ENCODE assay signal across 23 cellular contexts in genomic region chr20:62179162-62179504, GRCh38. TPM values are rescaled to one million over a fixed set of nuclear protein-coding genes. Genes with fewer than 3 reads are reported as not detected.
"Had no signal": no experiment of that assay in that cellular context is flagged by ENCODE, and none has a peak within 500 bp of the region (broad histone marks: within the 10 kb centered on the region; RNA-seq: fewer than 3 reads in every experiment).

No MANE protein-coding gene starts in this region.

- H3K9me3 ChIP-seq: esophagus muscularis mucosa, left ventricle myocardium inferior, pancreas, psoas muscle, right atrium auricular region, tibial artery had no signal

- DNase-seq: activated CD4-positive, alpha-beta memory T cell treated with anti-CD3 and anti-CD28 coated beads, Interleukin-2, amount 10 ng/mL, durations not matched to agents 7 days and 5 days; activated CD4-positive, alpha-beta T cell treated with anti-CD3 and anti-CD28 coated beads, Interleukin-2, amount 10 ng/mL, durations not matched to agents 24 days and 14 days; activated gamma-delta T cell; activated naive CD4-positive, alpha-beta T cell treated with anti-CD3 and anti-CD28 coated beads, Interleukin-2, amount 50 U/mL, for 16 hours; activated naive CD8-positive, alpha-beta T cell treated with anti-CD3 and anti-CD28 coated beads, Interleukin-2, amount 50 U/mL, for 24 hours; activated T-cell treated with anti-CD3 and anti-CD28 coated beads for 4 hours; hippocampal formation; kidney glomerular epithelial cell; left ventricle myocardium inferior; midbrain; natural killer cell; stimulated activated CD4-positive, alpha-beta T cell treated with anti-CD3 and anti-CD28 coated beads, Interleukin-12 subunit alpha, Interleukin-12 subunit beta, amount 100 ng/mL, for 4 hours; stimulated activated CD4-positive, alpha-beta T cell treated with anti-CD3 and anti-CD28 coated beads, Interleukin-4, amount 100 ng/mL, for 4 hours; stimulated activated naive CD8-positive, alpha-beta T cell treated with anti-CD3 and anti-CD28 coated beads, Interleukin-15, Interleukin-2, amounts not matched to agents 100 U/mL and 50 U/mL, for 24 hours; tibial artery had no signal

- H3K27me3 ChIP-seq: dorsolateral prefrontal cortex, esophagus muscularis mucosa, pancreas, right atrium auricular region, tibial artery had no signal

- H3K4me3 ChIP-seq: dorsolateral prefrontal cortex, esophagus muscularis mucosa, left ventricle myocardium inferior, pancreas, psoas muscle, right atrium auricular region, tibial artery had no signal

- H3K27ac ChIP-seq: esophagus muscularis mucosa, left ventricle myocardium inferior, pancreas, psoas muscle, right atrium auricular region, tibial artery, VCaP had no signal

- ATAC-seq: activated CD4-positive, CD25-positive, alpha-beta regulatory T cell treated with anti-CD3 and anti-CD28 coated beads, Interleukin-2, amount 50 U/mL, for 24 hours; activated naive CD8-positive, alpha-beta T cell treated with anti-CD3 and anti-CD28 coated beads, Interleukin-2, amount 50 U/mL, for 24 hours; natural killer cell; pancreas; psoas muscle; stimulated activated naive CD8-positive, alpha-beta T cell treated with anti-CD3 and anti-CD28 coated beads, Interleukin-15, Interleukin-2, amounts not matched to agents 100 U/mL and 50 U/mL, for 24 hours had no signal

RNA-seq across cellular contexts. Expression of gene HRH3, which starts 40.9 kb away (rescaled TPM):
- total RNA-seq: activated CD4-positive, alpha-beta memory T cell treated with anti-CD3 and anti-CD28 coated beads, Interleukin-2, amount 10 ng/mL, durations not matched to agents 7 days and 5 days; activated CD4-positive, alpha-beta T cell treated with anti-CD3 and anti-CD28 coated beads, Interleukin-2, amount 10 ng/mL, durations not matched to agents 24 days and 14 days; activated T-helper 1 cell treated with anti-CD3 and anti-CD28 coated beads, Interleukin-12 subunit alpha, Interleukin-12 subunit beta, Interleukin-2, Interleukin-4 antibody, amounts not matched to agents 30 ng/mL and 10 ng/mL and 1 ng/mL, durations not matched to agents 14 hours and 24 hours and 36 hours; esophagus muscularis mucosa; left ventricle myocardium inferior; natural killer cell; psoas muscle; right atrium auricular region had no signal
